Comparison of ENCODE assay signal across 38 cellular contexts in genomic region chr3:115598216-115598615, GRCh38. TPM values are rescaled to one million over a fixed set of nuclear protein-coding genes. Genes with fewer than 3 reads are reported as not detected.
"Had no signal": no experiment of that assay in that cellular context is flagged by ENCODE, and none has a peak within 500 bp of the region (broad histone marks: within the 10 kb centered on the region; RNA-seq: fewer than 3 reads in every experiment).

No MANE protein-coding gene starts in this region.

- H3K4me1 ChIP-seq: ascending aorta had no signal

- H3K36me3 ChIP-seq: ascending aorta, cardiac muscle cell, WERI-Rb-1 had no signal

- DNase-seq: activated CD4-positive, alpha-beta memory T cell treated with anti-CD3 and anti-CD28 coated beads, Interleukin-2, amount 10 ng/mL, durations not matched to agents 7 days and 5 days; activated CD4-positive, alpha-beta T cell treated with anti-CD3 and anti-CD28 coated beads for 1 hour; activated CD4-positive, alpha-beta T cell treated with anti-CD3 and anti-CD28 coated beads for 36 hours; activated CD4-positive, alpha-beta T cell treated with anti-CD3 and anti-CD28 coated beads for 48 hours; activated CD4-positive, alpha-beta T cell treated with anti-CD3 and anti-CD28 coated beads, Interleukin-2, amount 10 ng/mL, durations not matched to agents 7 days and 5 days; activated CD4-positive, alpha-beta T cell treated with anti-CD3 and anti-CD28 coated beads, Interleukin-2, amount 50 U/mL, for 48 hours; activated CD4-positive, CD25-positive, alpha-beta regulatory T cell; activated CD8-positive, alpha-beta memory T cell treated with anti-CD3 and anti-CD28 coated beads for 24 hours; activated CD8-positive, alpha-beta memory T cell treated with anti-CD3 and anti-CD28 coated beads, Interleukin-2, amount 10 ng/mL, durations not matched to agents 7 days and 5 days; activated CD8-positive, alpha-beta memory T cell treated with anti-CD3 and anti-CD28 coated beads, Interleukin-2, amount 50 U/mL, for 48 hours; activated CD8-positive, alpha-beta T cell treated with anti-CD3 and anti-CD28 coated beads, Interleukin-2, amount 10 ng/mL, durations not matched to agents 7 days and 5 days; activated effector memory CD4-positive, alpha-beta T cell treated with Interleukin-2 at 50 U/mL for 16 hours; activated gamma-delta T cell; activated naive CD4-positive, alpha-beta T cell treated with anti-CD3 and anti-CD28 coated beads, Interleukin-2, amount 10 ng/mL, durations not matched to agents 7 days and 5 days; activated naive CD4-positive, alpha-beta T cell treated with Interleukin-2 at 50 U/mL for 16 hours; activated naive CD8-positive, alpha-beta T cell treated with anti-CD3 and anti-CD28 coated beads, Interleukin-2, amount 10 ng/mL, durations not matched to agents 7 days and 5 days; activated naive CD8-positive, alpha-beta T cell treated with anti-CD3 and anti-CD28 coated beads, Interleukin-2, amount 50 U/mL, for 24 hours; activated T-cell treated with anti-CD3 and anti-CD28 coated beads, Interleukin-2, amount 50 U/mL, for 24 hours; activated T-cell treated with anti-CD3 and anti-CD28 coated beads, Interleukin-2, amount 50 U/mL, for 48 hours; amygdala; anterior cingulate cortex; caudate nucleus; cerebellar nuclear complex; T-helper 2 cell; T-helper 9 cell; WERI-Rb-1 had no signal

- H3K4me3 ChIP-seq: ascending aorta, cardiac muscle cell had no signal

- H3K9me3 Mint-ChIP-seq: activated CD4-positive, alpha-beta T cell treated with anti-CD3 and anti-CD28 coated beads, Interleukin-2, amount 10 ng/mL, durations not matched to agents 7 days and 5 days; activated naive CD4-positive, alpha-beta T cell treated with anti-CD3 and anti-CD28 coated beads, Interleukin-2, amount 10 ng/mL, durations not matched to agents 7 days and 5 days; central memory CD8-positive, alpha-beta T cell had no signal

- H3K27me3 Mint-ChIP-seq: activated naive CD4-positive, alpha-beta T cell treated with anti-CD3 and anti-CD28 coated beads, Interleukin-2, amount 10 ng/mL, durations not matched to agents 7 days and 5 days had no signal

- H3K36me3 Mint-ChIP-seq: activated CD8-positive, alpha-beta memory T cell treated with anti-CD3 and anti-CD28 coated beads, Interleukin-2, amount 10 ng/mL, durations not matched to agents 7 days and 5 days; activated naive CD4-positive, alpha-beta T cell treated with anti-CD3 and anti-CD28 coated beads, Interleukin-2, amount 10 ng/mL, durations not matched to agents 7 days and 5 days; activated naive CD8-positive, alpha-beta T cell; activated naive CD8-positive, alpha-beta T cell treated with anti-CD3 and anti-CD28 coated beads, Interleukin-2, amount 10 ng/mL, durations not matched to agents 7 days and 5 days; brain had no signal

- H3K4me3 Mint-ChIP-seq: activated CD4-positive, alpha-beta memory T cell treated with anti-CD3 and anti-CD28 coated beads, Interleukin-2, amount 10 ng/mL, durations not matched to agents 7 days and 5 days; activated CD4-positive, alpha-beta T cell treated with anti-CD3 and anti-CD28 coated beads for 36 hours; activated CD4-positive, alpha-beta T cell treated with anti-CD3 and anti-CD28 coated beads, Interleukin-2, amount 10 ng/mL, durations not matched to agents 7 days and 5 days; activated CD8-positive, alpha-beta memory T cell treated with anti-CD3 and anti-CD28 coated beads, Interleukin-2, amount 10 ng/mL, durations not matched to agents 7 days and 5 days; activated CD8-positive, alpha-beta T cell treated with anti-CD3 and anti-CD28 coated beads, Interleukin-2, amount 10 ng/mL, durations not matched to agents 7 days and 5 days; activated naive CD4-positive, alpha-beta T cell treated with anti-CD3 and anti-CD28 coated beads, Interleukin-2, amount 10 ng/mL, durations not matched to agents 7 days and 5 days; activated naive CD4-positive, alpha-beta T cell treated with anti-CD3 and anti-CD28 coated beads, Interleukin-2, amount 50 U/mL, for 24 hours; activated naive CD8-positive, alpha-beta T cell; activated naive CD8-positive, alpha-beta T cell treated with anti-CD3 and anti-CD28 coated beads, Interleukin-2, amount 10 ng/mL, durations not matched to agents 7 days and 5 days; activated naive CD8-positive, alpha-beta T cell treated with anti-CD3 and anti-CD28 coated beads, Interleukin-2, amount 50 U/mL, for 24 hours; activated T-cell treated with anti-CD3 and anti-CD28 coated beads, Interleukin-2, amount 50 U/mL, for 24 hours; brain; central memory CD8-positive, alpha-beta T cell; T-helper 1 cell treated with Interleukin-12 subunit alpha and Interleukin-12 subunit beta and Interleukin-4 antibody, amounts not matched to agents 30 μg/mL and 1 μg/mL, for 36 hours; T-helper 2 cell treated with Interferon-gamma antibody and Interleukin-4, amounts not matched to agents 5 μg/mL and 100 μg/mL, for 36 hours; WTC11 had no signal

- FAIRE-seq: bronchial epithelial cell, TTC549 had no signal

- H3K27ac ChIP-seq: ascending aorta, cardiac muscle cell, WERI-Rb-1 had no signal

- H3K27me3 ChIP-seq: ascending aorta, cardiac muscle cell had no signal

- H3K4me1 Mint-ChIP-seq: activated CD4-positive, alpha-beta memory T cell treated with anti-CD3 and anti-CD28 coated beads, Interleukin-2, amount 10 ng/mL, durations not matched to agents 7 days and 5 days; activated CD4-positive, alpha-beta T cell treated with anti-CD3 and anti-CD28 coated beads for 36 hours; activated CD4-positive, alpha-beta T cell treated with anti-CD3 and anti-CD28 coated beads, Interleukin-2, amount 10 ng/mL, durations not matched to agents 7 days and 5 days; activated CD8-positive, alpha-beta memory T cell treated with anti-CD3 and anti-CD28 coated beads, Interleukin-2, amount 10 ng/mL, durations not matched to agents 7 days and 5 days; activated naive CD4-positive, alpha-beta T cell treated with anti-CD3 and anti-CD28 coated beads, Interleukin-2, amount 10 ng/mL, durations not matched to agents 7 days and 5 days; activated naive CD4-positive, alpha-beta T cell treated with anti-CD3 and anti-CD28 coated beads, Interleukin-2, amount 50 U/mL, for 24 hours; activated naive CD8-positive, alpha-beta T cell treated with anti-CD3 and anti-CD28 coated beads, Interleukin-2, amount 10 ng/mL, durations not matched to agents 7 days and 5 days; activated naive CD8-positive, alpha-beta T cell treated with anti-CD3 and anti-CD28 coated beads, Interleukin-2, amount 50 U/mL, for 24 hours; brain; central memory CD8-positive, alpha-beta T cell had no signal

- H3K27ac Mint-ChIP-seq: activated CD4-positive, alpha-beta memory T cell treated with anti-CD3 and anti-CD28 coated beads, Interleukin-2, amount 10 ng/mL, durations not matched to agents 7 days and 5 days; activated CD4-positive, alpha-beta T cell treated with anti-CD3 and anti-CD28 coated beads for 36 hours; activated CD4-positive, alpha-beta T cell treated with anti-CD3 and anti-CD28 coated beads, Interleukin-2, amount 10 ng/mL, durations not matched to agents 7 days and 5 days; activated CD8-positive, alpha-beta memory T cell treated with anti-CD3 and anti-CD28 coated beads, Interleukin-2, amount 10 ng/mL, durations not matched to agents 7 days and 5 days; activated CD8-positive, alpha-beta T cell treated with anti-CD3 and anti-CD28 coated beads, Interleukin-2, amount 10 ng/mL, durations not matched to agents 7 days and 5 days; activated naive CD4-positive, alpha-beta T cell treated with anti-CD3 and anti-CD28 coated beads, Interleukin-2, amount 10 ng/mL, durations not matched to agents 7 days and 5 days; activated naive CD4-positive, alpha-beta T cell treated with anti-CD3 and anti-CD28 coated beads, Interleukin-2, amount 50 U/mL, for 24 hours; activated naive CD8-positive, alpha-beta T cell; activated naive CD8-positive, alpha-beta T cell treated with anti-CD3 and anti-CD28 coated beads, Interleukin-2, amount 10 ng/mL, durations not matched to agents 7 days and 5 days; activated naive CD8-positive, alpha-beta T cell treated with anti-CD3 and anti-CD28 coated beads, Interleukin-2, amount 50 U/mL, for 24 hours; activated T-cell treated with anti-CD3 and anti-CD28 coated beads, Interleukin-2, amount 50 U/mL, for 24 hours; activated T-helper 2 cell treated with anti-CD3 and anti-CD28 coated beads, Interferon-gamma antibody, Interleukin-2, Interleukin-4, amounts not matched to agents 10 μg/mL and 5 μg/mL and 100 μg/mL, durations not matched to agents 14 hours and 24 hours and 36 hours; brain; T-helper 1 cell treated with Interleukin-12 subunit alpha and Interleukin-12 subunit beta and Interleukin-4 antibody, amounts not matched to agents 30 μg/mL and 1 μg/mL, for 36 hours; T-helper 2 cell treated with Interferon-gamma antibody and Interleukin-4, amounts not matched to agents 5 μg/mL and 100 μg/mL, for 36 hours; WTC11 had no signal

RNA-seq across cellular contexts. Expression of gene GAP43, which starts 25.1 kb away (rescaled TPM):
- total RNA-seq: activated CD4-positive, alpha-beta memory T cell treated with anti-CD3 and anti-CD28 coated beads, Interleukin-2, amount 10 ng/mL, durations not matched to agents 7 days and 5 days; activated CD4-positive, alpha-beta T cell treated with anti-CD3 and anti-CD28 coated beads for 36 hours; activated CD4-positive, alpha-beta T cell treated with anti-CD3 and anti-CD28 coated beads, Interleukin-2, amount 10 ng/mL, durations not matched to agents 7 days and 5 days; activated CD8-positive, alpha-beta memory T cell treated with anti-CD3 and anti-CD28 coated beads, Interleukin-2, amount 10 ng/mL, durations not matched to agents 7 days and 5 days; activated CD8-positive, alpha-beta T cell treated with anti-CD3 and anti-CD28 coated beads, Interleukin-2, amount 10 ng/mL, durations not matched to agents 7 days and 5 days; activated naive CD8-positive, alpha-beta T cell treated with anti-CD3 and anti-CD28 coated beads, Interleukin-2, amount 10 ng/mL, durations not matched to agents 7 days and 5 days; activated T-helper 2 cell treated with anti-CD3 and anti-CD28 coated beads, Interferon-gamma antibody, Interleukin-2, Interleukin-4, amounts not matched to agents 10 μg/mL and 5 μg/mL and 100 μg/mL, durations not matched to agents 14 hours and 24 hours and 36 hours; bronchial epithelial cell had no signal
